Comparison of ENCODE assay signal across 9 cellular contexts in the genomic region with DNA sequence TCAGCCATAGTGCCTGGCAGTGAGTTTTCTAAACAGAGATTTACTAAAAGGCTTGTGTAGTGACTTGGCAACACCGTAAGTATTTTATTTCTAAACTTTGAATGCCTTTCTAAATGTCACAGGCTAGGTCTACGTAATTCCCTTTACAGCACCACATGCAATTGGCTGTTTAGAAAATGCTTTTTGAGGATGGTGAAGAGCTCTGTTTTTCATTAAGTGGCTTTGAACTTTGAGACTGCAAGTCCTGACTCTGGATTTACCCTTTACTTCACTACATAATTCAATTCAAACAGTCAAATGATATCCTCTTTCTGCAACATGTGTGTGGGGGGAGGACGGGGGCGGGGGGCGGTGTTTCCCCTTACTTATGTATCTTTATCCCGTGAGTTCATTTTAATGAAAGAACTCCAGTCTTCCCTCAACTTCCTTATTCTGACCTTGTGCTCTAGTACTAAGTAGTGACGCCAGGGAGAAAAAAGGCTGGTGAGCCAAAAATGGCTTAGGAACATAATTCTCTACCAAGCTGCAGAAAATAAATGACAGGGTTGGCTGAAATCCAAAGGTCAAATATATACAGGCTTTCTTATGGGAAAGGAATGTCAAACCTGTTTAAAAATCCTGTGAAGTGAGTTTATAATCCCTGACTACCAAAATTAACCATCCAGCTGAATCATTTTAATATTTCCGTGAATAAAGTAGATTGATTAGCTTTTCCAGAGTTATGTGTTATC.
A peak's percentile ranks its signal among the peaks of the same experiment; 100 is the strongest.
DNase-seq lines count a peak whose midpoint lies in the region; ATAC-seq and TF ChIP-seq lines count a peak whose summit lies in the region.
"Had no signal": no experiment of that assay in that cellular context is flagged by ENCODE, and none has a peak within 500 bp of the region (broad histone marks: within the 10 kb centered on the region; RNA-seq: fewer than 3 reads in every experiment).

No MANE protein-coding gene starts in this region.

- H3K4me3 Mint-ChIP-seq in activated naive CD4-positive, alpha-beta T cell treated with anti-CD3 and anti-CD28 coated beads, Interleukin-2, amount 10 ng/mL, durations not matched to agents 7 days and 5 days, result no peak overlapping the region
- H3K4me3 Mint-ChIP-seq in natural killer cell treated with Interleukin-12 subunit alpha and Interleukin-12 subunit beta and Interleukin-15 and Interleukin-18, amount 100 ng/mL, for 72 hours, result no peak overlapping the region
- H3K4me3 Mint-ChIP-seq: naive thymus-derived CD8-positive, alpha-beta T cell had no signal

- CTCF ChIA-PET in activated naive CD4-positive, alpha-beta T cell treated with anti-CD3 and anti-CD28 coated beads, Interleukin-2, amount 10 ng/mL, durations not matched to agents 7 days and 5 days (lab: Charles Lee), result no interaction called here
- CTCF ChIA-PET in GM10248 (lab: Yijun Ruan, JAX), result interaction anchor here (1.3 kb wide), 1 partner anchor 12 kb away, joined by 3 read pairs; no protein-coding TSS in a partner anchor

- POLR2A ChIA-PET in GM10248 (lab: Yijun Ruan, JAX), result no interaction called here

- H3K27ac ChIP-seq in brain microvascular endothelial cell, result peak overlapping the region; percentile 61
- H3K27ac ChIP-seq in lung (ENCODE audit: low read depth in 1 of 2, low read length in 1 of 2), result peak overlapping the region in 1 of 2 donors; percentile 22

- H3K9me3 ChIP-seq in lung (ENCODE audit: control insufficient read depth in 2 of 2, insufficient read depth in 1 of 2, low read length in 1 of 2), result no peaks in the 10 kb centered on the region

- in situ Hi-C loops in brain microvascular endothelial cell (cut with HindIII; ENCODE audit: low pct_ligation_motif_present, low sequenced_read_pairs), result no loop called here

- no peak overlapping the region for H3K27ac Mint-ChIP-seq in activated naive CD4-positive, alpha-beta T cell treated with anti-CD3 and anti-CD28 coated beads, Interleukin-2, amount 10 ng/mL, durations not matched to agents 7 days and 5 days
- no peak overlapping the region for H3K27ac Mint-ChIP-seq in natural killer cell treated with Interleukin-12 subunit alpha and Interleukin-12 subunit beta and Interleukin-15 and Interleukin-18, amount 100 ng/mL, for 72 hours
- H3K27ac Mint-ChIP-seq: naive thymus-derived CD8-positive, alpha-beta T cell had no signal

- ATAC-seq in lung (ENCODE audit: insufficient read depth, low FRiP score) (peak; percentile 34), HG02981 (IDR thresholded peaks at IDR 0.05; ENCODE audit: unreplicated experiment) (no peak)
- ATAC-seq in natural killer cell treated with Interleukin-12 subunit alpha and Interleukin-12 subunit beta and Interleukin-15 and Interleukin-18, amount 100 ng/mL, for 72 hours, result no peak
- ATAC-seq: naive thymus-derived CD8-positive, alpha-beta T cell had no signal

- no peak for TF ChIP-seq CTCF in brain microvascular endothelial cell (IDR thresholded peaks at IDR 0.05; ENCODE audit: low read depth, low read length, missing control alignments)
- no peak for TF ChIP-seq CTCF in lung (IDR thresholded peaks at IDR 0.05; ENCODE audit: control extremely low read depth, extremely low read depth)
- no peak for TF ChIP-seq CTCF in GM10248 (IDR thresholded peaks at IDR 0.05; ENCODE audit: control extremely low read depth, extremely low read depth, low read depth, missing control alignments)

- H3K4me1 ChIP-seq in lung (ENCODE audit: control insufficient read depth in 2 of 2, insufficient read depth in 2 of 2, low read length in 2 of 2), result peaks cover 0 to 15% of the 10 kb centered on the region in 2 donors

- no peaks in the 10 kb centered on the region for H3K9me3 Mint-ChIP-seq in activated naive CD4-positive, alpha-beta T cell treated with anti-CD3 and anti-CD28 coated beads, Interleukin-2, amount 10 ng/mL, durations not matched to agents 7 days and 5 days
- H3K9me3 Mint-ChIP-seq in natural killer cell treated with Interleukin-12 subunit alpha and Interleukin-12 subunit beta and Interleukin-15 and Interleukin-18, amount 100 ng/mL, for 72 hours, result peaks cover 5% of the 10 kb centered on the region
- H3K9me3 Mint-ChIP-seq: naive thymus-derived CD8-positive, alpha-beta T cell had no signal

- H3K4me3 ChIP-seq in brain microvascular endothelial cell (ENCODE audit: low read depth, low read length) (no peak overlapping the region), lung (no peak overlapping the region)

- DNase-seq in CD1c-positive myeloid dendritic cell (ENCODE audit: extremely low spot score) (peak; percentile 76), LoVo (ENCODE audit: low spot score) (peak; percentile 6), brain microvascular endothelial cell (peak; percentile 80), lung (ENCODE audit: low spot score) (no peak), GM10248 (ENCODE audit: extremely low spot score) (no peak)
- no peak for DNase-seq in activated naive CD4-positive, alpha-beta T cell treated with anti-CD3 and anti-CD28 coated beads, Interleukin-2, amount 10 ng/mL, durations not matched to agents 7 days and 5 days
- no peak for DNase-seq in natural killer cell treated with Interleukin-12 subunit alpha and Interleukin-12 subunit beta and Interleukin-15 and Interleukin-18, amount 100 ng/mL, for 72 hours (ENCODE audit: low spot score)
- DNase-seq: naive thymus-derived CD8-positive, alpha-beta T cell had no signal

- H3K27me3 Mint-ChIP-seq in activated naive CD4-positive, alpha-beta T cell treated with anti-CD3 and anti-CD28 coated beads, Interleukin-2, amount 10 ng/mL, durations not matched to agents 7 days and 5 days, result no peaks in the 10 kb centered on the region
- H3K27me3 Mint-ChIP-seq in natural killer cell treated with Interleukin-12 subunit alpha and Interleukin-12 subunit beta and Interleukin-15 and Interleukin-18, amount 100 ng/mL, for 72 hours, result no peaks in the 10 kb centered on the region

- no peaks in the 10 kb centered on the region for H3K36me3 Mint-ChIP-seq in activated naive CD4-positive, alpha-beta T cell treated with anti-CD3 and anti-CD28 coated beads, Interleukin-2, amount 10 ng/mL, durations not matched to agents 7 days and 5 days
- no peaks in the 10 kb centered on the region for H3K36me3 Mint-ChIP-seq in natural killer cell treated with Interleukin-12 subunit alpha and Interleukin-12 subunit beta and Interleukin-15 and Interleukin-18, amount 100 ng/mL, for 72 hours
- H3K36me3 Mint-ChIP-seq: naive thymus-derived CD8-positive, alpha-beta T cell had no signal

- WGBS in lung, 2 donors, result 35 to 37% methylated on average over 8 of the region's 8 CpGs

- H3K4me1 Mint-ChIP-seq in activated naive CD4-positive, alpha-beta T cell treated with anti-CD3 and anti-CD28 coated beads, Interleukin-2, amount 10 ng/mL, durations not matched to agents 7 days and 5 days, result no peaks in the 10 kb centered on the region
- no peaks in the 10 kb centered on the region for H3K4me1 Mint-ChIP-seq in natural killer cell treated with Interleukin-12 subunit alpha and Interleukin-12 subunit beta and Interleukin-15 and Interleukin-18, amount 100 ng/mL, for 72 hours (ENCODE audit: low read depth in 2 of 2)
- H3K4me1 Mint-ChIP-seq: naive thymus-derived CD8-positive, alpha-beta T cell had no signal

- no peaks in the 10 kb centered on the region for H3K36me3 ChIP-seq in brain microvascular endothelial cell (replicated peaks)
- no peaks in the 10 kb centered on the region for H3K36me3 ChIP-seq in lung (ENCODE audit: control insufficient read depth in 2 of 2, insufficient read depth in 2 of 2, low read length in 2 of 2)

- H3K27me3 ChIP-seq in brain microvascular endothelial cell (replicated peaks), result no peaks in the 10 kb centered on the region
- H3K27me3 ChIP-seq in lung (ENCODE audit: control insufficient read depth, insufficient read depth), result no peaks in the 10 kb centered on the region

Comparison
In these comparisons a context has a peak if more than half of its experiments do, and no peak if none do; other contexts are left out.
1. DNase-seq: peak in CD1c-positive myeloid dendritic cell (single experiment), LoVo (single experiment) and brain microvascular endothelial cell (single experiment); none in lung (single experiment), activated naive CD4-positive, alpha-beta T cell treated with anti-CD3 and anti-CD28 coated beads, Interleukin-2, amount 10 ng/mL, durations not matched to agents 7 days and 5 days (single experiment), natural killer cell treated with Interleukin-12 subunit alpha and Interleukin-12 subunit beta and Interleukin-15 and Interleukin-18, amount 100 ng/mL, for 72 hours (single experiment) and GM10248 (single experiment).